Comparison of ENCODE assay signal across 31 cellular contexts in the genomic region with DNA sequence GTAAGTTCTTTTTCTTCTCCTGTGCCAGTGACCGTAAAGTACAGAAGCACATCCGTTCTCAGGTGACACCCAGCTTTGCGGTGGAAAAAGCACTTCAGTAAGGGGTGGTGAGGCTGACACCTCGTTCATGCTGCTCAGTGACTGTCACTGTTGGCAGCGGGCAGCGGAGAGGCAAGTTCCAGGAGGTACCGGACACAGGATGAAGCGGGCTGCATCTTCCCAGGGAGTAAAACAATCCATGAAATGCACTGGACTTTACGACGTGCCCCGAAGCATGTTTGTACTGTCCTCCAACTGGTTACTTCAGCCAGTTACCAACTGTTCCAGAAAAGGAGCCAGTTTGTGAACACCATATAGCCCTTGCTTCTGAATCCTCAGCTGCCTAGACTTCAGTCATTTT.
DNase-seq lines count a peak whose midpoint lies in the region; ATAC-seq and TF ChIP-seq lines count a peak whose summit lies in the region.
"Had no signal": no experiment of that assay in that cellular context is flagged by ENCODE, and none has a peak within 500 bp of the region (broad histone marks: within the 10 kb centered on the region; RNA-seq: fewer than 3 reads in every experiment).

No MANE protein-coding gene starts in this region.

- H3K36me3 Mint-ChIP-seq in stimulated activated naive CD8-positive, alpha-beta T cell treated with anti-CD3 and anti-CD28 coated beads, Interleukin-15, Interleukin-2, amounts not matched to agents 100 ng/mL and 50 ng/mL, for 24 hours (ENCODE audit: low read depth) = peaks cover 68% of the 10 kb centered on the region
- H3K36me3 Mint-ChIP-seq in activated T-helper 1 cell treated with anti-CD3 and anti-CD28 coated beads, Interleukin-12 subunit alpha, Interleukin-12 subunit beta, Interleukin-2, Interleukin-4 antibody, amounts not matched to agents 30 ng/mL and 10 ng/mL and 1 ng/mL, durations not matched to agents 14 hours and 24 hours and 36 hours (ENCODE audit: low read depth) = peaks cover 34% of the 10 kb centered on the region

- H3K4me1 Mint-ChIP-seq in stimulated activated naive CD8-positive, alpha-beta T cell treated with anti-CD3 and anti-CD28 coated beads, Interleukin-15, Interleukin-2, amounts not matched to agents 100 ng/mL and 50 ng/mL, for 24 hours (ENCODE audit: low read depth) = peaks cover 59% of the 10 kb centered on the region
- peaks cover 76% of the 10 kb centered on the region for H3K4me1 Mint-ChIP-seq in stimulated activated naive CD8-positive, alpha-beta T cell treated with anti-CD3 and anti-CD28 coated beads, Interleukin-15, amount 100 ng/mL, for 72 hours
- peaks cover 77% of the 10 kb centered on the region for H3K4me1 Mint-ChIP-seq in activated T-helper 1 cell treated with anti-CD3 and anti-CD28 coated beads, Interleukin-12 subunit alpha, Interleukin-12 subunit beta, Interleukin-2, Interleukin-4 antibody, amounts not matched to agents 30 ng/mL and 10 ng/mL and 1 ng/mL, durations not matched to agents 14 hours and 24 hours and 36 hours (ENCODE audit: low read depth)

- H3K27ac Mint-ChIP-seq in stimulated activated naive CD8-positive, alpha-beta T cell treated with anti-CD3 and anti-CD28 coated beads, Interleukin-15, Interleukin-2, amounts not matched to agents 100 ng/mL and 50 ng/mL, for 24 hours = peak overlapping the region; percentile 94
- peak overlapping the region in 1 of 2 donors; percentile 82 for H3K27ac Mint-ChIP-seq in stimulated activated naive CD8-positive, alpha-beta T cell treated with anti-CD3 and anti-CD28 coated beads, Interleukin-15, amount 100 ng/mL, for 72 hours
- H3K27ac Mint-ChIP-seq in activated T-helper 1 cell treated with anti-CD3 and anti-CD28 coated beads, Interleukin-12 subunit alpha, Interleukin-12 subunit beta, Interleukin-2, Interleukin-4 antibody, amounts not matched to agents 30 ng/mL and 10 ng/mL and 1 ng/mL, durations not matched to agents 14 hours and 24 hours and 36 hours = peak overlapping the region; percentile 35

- H3K9me3 ChIP-seq in tibial artery = no peaks in the 10 kb centered on the region
- H3K9me3 ChIP-seq: body of pancreas, MG63, ovary, tibial nerve had no signal

- intact Hi-C loops in activated T-helper 1 cell treated with anti-CD3 and anti-CD28 coated beads, Interleukin-12 subunit alpha, Interleukin-12 subunit beta, Interleukin-2, Interleukin-4 antibody, amounts not matched to agents 30 ng/mL and 10 ng/mL and 1 ng/mL, durations not matched to agents 14 hours and 24 hours and 36 hours (cut with micrococcal nuclease) = loop anchor here (2.0 to 5.0 kb wide), 4 partner anchors 41 to 647 kb away; a partner anchor contains a TSS
- intact Hi-C loops in tibial artery (cut with DNase I; ENCODE audit: low total_unique reads) = no loop called here

- H3K4me3 ChIP-seq in tibial artery = no peak overlapping the region
- H3K4me3 ChIP-seq: body of pancreas, MG63, ovary, tibial nerve had no signal

- peaks cover 0 to 9% (median 0%) of the 10 kb centered on the region in 4 donors for H3K4me1 ChIP-seq in tibial artery
- H3K4me1 ChIP-seq: body of pancreas, tibial nerve had no signal

- no peak overlapping the region for H3K27ac ChIP-seq in tibial artery
- H3K27ac ChIP-seq: body of pancreas, foreskin keratinocyte, ovary, tibial nerve had no signal

- H3K9me3 Mint-ChIP-seq in stimulated activated naive CD8-positive, alpha-beta T cell treated with anti-CD3 and anti-CD28 coated beads, Interleukin-15, Interleukin-2, amounts not matched to agents 100 ng/mL and 50 ng/mL, for 24 hours = no peaks in the 10 kb centered on the region
- H3K9me3 Mint-ChIP-seq in stimulated activated naive CD8-positive, alpha-beta T cell treated with anti-CD3 and anti-CD28 coated beads, Interleukin-15, amount 100 ng/mL, for 72 hours = peaks cover 1 to 4% of the 10 kb centered on the region in 2 donors
- H3K9me3 Mint-ChIP-seq in activated T-helper 1 cell treated with anti-CD3 and anti-CD28 coated beads, Interleukin-12 subunit alpha, Interleukin-12 subunit beta, Interleukin-2, Interleukin-4 antibody, amounts not matched to agents 30 ng/mL and 10 ng/mL and 1 ng/mL, durations not matched to agents 14 hours and 24 hours and 36 hours = peaks cover 5% of the 10 kb centered on the region
- H3K9me3 Mint-ChIP-seq: CD4-positive, CD25-positive, alpha-beta regulatory T cell; naive thymus-derived CD8-positive, alpha-beta T cell; T-cell had no signal

- ATAC-seq in stimulated activated naive CD8-positive, alpha-beta T cell treated with anti-CD3 and anti-CD28 coated beads, Interleukin-15, amount 100 ng/mL, for 72 hours = no peak
- no peak for ATAC-seq in GM21447 (IDR thresholded peaks at IDR 0.05; ENCODE audit: unreplicated experiment)
- ATAC-seq: body of pancreas; esophagus mucosa; foreskin keratinocyte; left ventricle myocardium superior; naive thymus-derived CD8-positive, alpha-beta T cell; stimulated activated naive CD8-positive, alpha-beta T cell treated with anti-CD3 and anti-CD28 coated beads, Interleukin-15, Interleukin-2, amounts not matched to agents 100 U/mL and 50 U/mL, for 24 hours had no signal

- H3K27me3 Mint-ChIP-seq in stimulated activated naive CD8-positive, alpha-beta T cell treated with anti-CD3 and anti-CD28 coated beads, Interleukin-15, Interleukin-2, amounts not matched to agents 100 ng/mL and 50 ng/mL, for 24 hours = no peaks in the 10 kb centered on the region
- no peaks in the 10 kb centered on the region for H3K27me3 Mint-ChIP-seq in stimulated activated naive CD8-positive, alpha-beta T cell treated with anti-CD3 and anti-CD28 coated beads, Interleukin-15, amount 100 ng/mL, for 72 hours
- no peaks in the 10 kb centered on the region for H3K27me3 Mint-ChIP-seq in activated T-helper 1 cell treated with anti-CD3 and anti-CD28 coated beads, Interleukin-12 subunit alpha, Interleukin-12 subunit beta, Interleukin-2, Interleukin-4 antibody, amounts not matched to agents 30 ng/mL and 10 ng/mL and 1 ng/mL, durations not matched to agents 14 hours and 24 hours and 36 hours (ENCODE audit: insufficient read depth)
- H3K27me3 Mint-ChIP-seq: naive thymus-derived CD8-positive, alpha-beta T cell; T-cell had no signal

- TF ChIP-seq CTCF in tibial artery (IDR thresholded peaks at IDR 0.05) = no peak

- no peak overlapping the region for H3K4me3 Mint-ChIP-seq in stimulated activated naive CD8-positive, alpha-beta T cell treated with anti-CD3 and anti-CD28 coated beads, Interleukin-15, Interleukin-2, amounts not matched to agents 100 ng/mL and 50 ng/mL, for 24 hours
- no peak overlapping the region for H3K4me3 Mint-ChIP-seq in stimulated activated naive CD8-positive, alpha-beta T cell treated with anti-CD3 and anti-CD28 coated beads, Interleukin-15, amount 100 ng/mL, for 72 hours
- no peak overlapping the region for H3K4me3 Mint-ChIP-seq in activated T-helper 1 cell treated with anti-CD3 and anti-CD28 coated beads, Interleukin-12 subunit alpha, Interleukin-12 subunit beta, Interleukin-2, Interleukin-4 antibody, amounts not matched to agents 30 ng/mL and 10 ng/mL and 1 ng/mL, durations not matched to agents 14 hours and 24 hours and 36 hours
- H3K4me3 Mint-ChIP-seq: CD4-positive, CD25-positive, alpha-beta regulatory T cell; T-cell had no signal

- no peaks in the 10 kb centered on the region for H3K27me3 ChIP-seq in tibial artery
- H3K27me3 ChIP-seq: body of pancreas, foreskin keratinocyte, MG63, ovary, tibial nerve had no signal

- peaks cover 0 to 23% (median 0%) of the 10 kb centered on the region in 3 donors for H3K36me3 ChIP-seq in tibial artery
- H3K36me3 ChIP-seq: MG63, ovary had no signal

- DNase-seq in stimulated activated naive CD8-positive, alpha-beta T cell treated with anti-CD3 and anti-CD28 coated beads, Interleukin-15, amount 100 ng/mL, for 72 hours = no peak
- no peak for DNase-seq in activated T-helper 1 cell treated with anti-CD3 and anti-CD28 coated beads, Interleukin-12 subunit alpha, Interleukin-12 subunit beta, Interleukin-2, Interleukin-4 antibody, amounts not matched to agents 30 ng/mL and 10 ng/mL and 1 ng/mL, durations not matched to agents 14 hours and 24 hours and 36 hours (ENCODE audit: low spot score)
- DNase-seq in left kidney (ENCODE audit: low read depth, low spot score) = peak; percentile 49
- no peak for DNase-seq in T-helper 1 cell
- no peak for DNase-seq in tibial artery
- DNase-seq: activated effector memory CD4-positive, alpha-beta T cell treated with anti-CD3 and anti-CD28 coated beads, Interleukin-2, amount 50 U/mL, for 16 hours; body of pancreas; CD4-positive, CD25-positive, alpha-beta regulatory T cell; DMS153; effector memory CD4-positive, alpha-beta T cell; foreskin keratinocyte; GOT3; KBM-7; left ventricle myocardium superior; MG63; midbrain; naive thymus-derived CD8-positive, alpha-beta T cell; NCI-H1417 treated with DMSO at 0.1 percent for 48 hours; NCI-H2081 treated with DMSO at 0.1 percent for 48 hours; NCI-H524 treated with DMSO at 0.1 percent for 48 hours; NK-92 treated with Interleukin-12 subunit alpha and Interleukin-12 subunit beta, amount 100 ng/mL, for 24 hours; ovary; right cardiac atrium; SIG-M5; stimulated activated CD4-positive, alpha-beta T cell treated with anti-CD3 and anti-CD28 coated beads, Interleukin-4, amount 100 ng/mL, for 24 hours; stimulated activated naive CD8-positive, alpha-beta T cell treated with anti-CD3 and anti-CD28 coated beads, Interleukin-15, Interleukin-2, amounts not matched to agents 100 U/mL and 50 U/mL, for 24 hours had no signal
